4 cellular contexts compared by ENCODE assay signal in the genomic region with DNA sequence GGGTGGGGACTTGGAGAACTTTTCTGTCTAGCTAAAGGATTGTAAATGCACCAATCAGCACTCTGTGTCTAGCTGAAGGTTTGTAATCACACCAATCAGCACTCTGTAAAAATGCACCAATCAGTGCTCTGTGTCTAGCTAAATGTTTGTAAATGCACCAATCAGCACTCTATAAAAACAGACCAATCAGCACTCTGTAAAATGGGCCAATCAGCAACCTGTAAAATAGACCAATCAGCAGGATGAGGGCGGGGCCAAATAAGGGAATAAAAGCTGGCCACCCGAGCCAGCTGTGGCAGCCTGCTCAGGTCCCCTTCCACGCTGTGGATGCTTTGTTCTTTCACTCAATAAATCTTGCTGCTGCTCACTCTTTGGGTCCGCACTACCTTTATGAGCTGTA.
A peak's percentile ranks its signal among the peaks of the same experiment; 100 is the strongest.
DNase-seq lines count a peak whose midpoint lies in the region; ATAC-seq, FAIRE-seq and TF ChIP-seq lines count a peak whose summit lies in the region.
"Not testable (repeated sequence)": the region's sequence is repeated elsewhere in the genome, so short reads cannot be mapped to it uniquely, and the experiment has no call there.

No MANE protein-coding gene starts in this region.

- BruUV-seq in K562 (replicated peaks; lab: Mats Ljungman, UMichigan): not testable (repeated sequence)

- TF ChIP-seq RAD21 in K562 (CRISPR knock-in tag; conservative IDR thresholded peaks at IDR 0.05 in 1 of 2, IDR thresholded peaks at IDR 0.05 in 1 of 2): not testable (repeated sequence)

- H3K27me3 ChIP-seq in Karpas-422 (ENCODE audit: low read length); K562 (ENCODE audit: control insufficient read depth in 2 of 2, insufficient read depth in 2 of 2, low read length in 2 of 2): not testable (repeated sequence)

- H3K9ac ChIP-seq in Karpas-422 (ENCODE audit: low read length); K562 (ENCODE audit: insufficient read depth in 1 of 2, low read depth in 2 of 2, low read length in 2 of 2): not testable (repeated sequence)

- not testable (repeated sequence) for H4K20me1 ChIP-seq in Karpas-422 (ENCODE audit: insufficient read depth, low read depth, low read length); K562 (replicated peaks; ENCODE audit: control insufficient read depth, insufficient read depth, low read length)

- not testable (repeated sequence) for H3K36me3 ChIP-seq in Karpas-422 (ENCODE audit: insufficient read depth, low read length); K562 (ENCODE audit: control insufficient read depth, insufficient read depth, low read length)

- TF ChIP-seq POLR2A in K562 (conservative IDR thresholded peaks at IDR 0.05): not testable (repeated sequence)

- H3K9me1 ChIP-seq in K562 (ENCODE audit: control insufficient read depth, insufficient read depth, low read length): not testable (repeated sequence)

- not testable (repeated sequence) for H3K79me2 ChIP-seq in Karpas-422 (ENCODE audit: low read length); K562 (ENCODE audit: control insufficient read depth, insufficient read depth, low read length)

- DNase-seq in HT1080 (ENCODE audit: low read depth) (peak; percentile 29), Karpas-422 (peak; percentile 50), NAMALWA (ENCODE audit: low spot score) (peak; percentile 41)
- DNase-seq in K562 (ENCODE audit: extremely low read depth in 1 of 4, low spot score in 3 of 4): not testable (repeated sequence)

- not testable (repeated sequence) for H3K4me1 ChIP-seq in Karpas-422 (ENCODE audit: low read length); K562 (replicated peaks in 1 of 2; ENCODE audit: control insufficient read depth in 2 of 2, insufficient read depth in 2 of 2, low read length in 2 of 2)

- H3K4me3 ChIP-seq in Karpas-422 (ENCODE audit: low read length); K562: not testable (repeated sequence)

- in situ Hi-C loops in K562 (cut with MboI): loop anchor here (25.0 kb wide), 1 partner anchor 735 kb away; no protein-coding TSS in a partner anchor

- not testable (repeated sequence) for ATAC-seq in K562

- CTCF ChIA-PET in K562 (lab: Yijun Ruan, JAX; ENCODE audit: low intra/inter-chr PET ratio): not testable (repeated sequence)

- not testable (repeated sequence) for TF ChIP-seq EP300 in K562 (IDR thresholded peaks at IDR 0.05; ENCODE audit: low read length)

- intact Hi-C loops in K562 (cut with micrococcal nuclease): not testable (repeated sequence)

- not testable (repeated sequence) for H2AFZ ChIP-seq in Karpas-422 (ENCODE audit: low read length); K562 (ENCODE audit: low read depth, low read length)

- FAIRE-seq in K562 (lab: Jason Lieb, UNC): not testable (repeated sequence)

- 4% methylated on average over 4 of the region's 4 CpGs for WGBS in K562 (ENCODE audit: insufficient coverage, low coverage, missing lambda C conversion rate)

- H3K9me3 ChIP-seq in Karpas-422 (ENCODE audit: low read length); K562 (replicated peaks; ENCODE audit: control insufficient read depth, insufficient read depth, low read depth, low read length): not testable (repeated sequence)

- H3K27ac ChIP-seq in Karpas-422 (ENCODE audit: low read length); K562 (ENCODE audit: extremely low read depth, low read depth, low read length): not testable (repeated sequence)

- H3K9me2 ChIP-seq in Karpas-422 (replicated peaks; ENCODE audit: insufficient read depth, low read length): not testable (repeated sequence)

- H3K4me2 ChIP-seq in Karpas-422 (ENCODE audit: low read depth, low read length, poor library complexity, severe bottlenecking); K562 (ENCODE audit: insufficient read depth, low read length): not testable (repeated sequence)

- not testable (repeated sequence) for TF ChIP-seq CTCF in K562 (IDR thresholded peaks at IDR 0.05 in 2 of 3, conservative IDR thresholded peaks at IDR 0.05 in 1 of 3; ENCODE audit: insufficient read depth in 2 of 3, low read depth in 1 of 3, low read length in 3 of 3)

- POLR2A ChIA-PET in K562 (lab: Yijun Ruan, JAX): not testable (repeated sequence)

TF ChIP-seq in K562, 482 proteins besides CTCF, POLR2A, EP300 and RAD21:
- peak; percentile 55; the same call in 1 of the 2 replicates for TF ChIP-seq ZNF316 (IDR thresholded peaks at IDR 0.05)
- TF ChIP-seq NFYB (IDR thresholded peaks at IDR 0.05; ENCODE audit: extremely low read depth, insufficient read length): peak; percentile 50
